In the genomic region with DNA sequence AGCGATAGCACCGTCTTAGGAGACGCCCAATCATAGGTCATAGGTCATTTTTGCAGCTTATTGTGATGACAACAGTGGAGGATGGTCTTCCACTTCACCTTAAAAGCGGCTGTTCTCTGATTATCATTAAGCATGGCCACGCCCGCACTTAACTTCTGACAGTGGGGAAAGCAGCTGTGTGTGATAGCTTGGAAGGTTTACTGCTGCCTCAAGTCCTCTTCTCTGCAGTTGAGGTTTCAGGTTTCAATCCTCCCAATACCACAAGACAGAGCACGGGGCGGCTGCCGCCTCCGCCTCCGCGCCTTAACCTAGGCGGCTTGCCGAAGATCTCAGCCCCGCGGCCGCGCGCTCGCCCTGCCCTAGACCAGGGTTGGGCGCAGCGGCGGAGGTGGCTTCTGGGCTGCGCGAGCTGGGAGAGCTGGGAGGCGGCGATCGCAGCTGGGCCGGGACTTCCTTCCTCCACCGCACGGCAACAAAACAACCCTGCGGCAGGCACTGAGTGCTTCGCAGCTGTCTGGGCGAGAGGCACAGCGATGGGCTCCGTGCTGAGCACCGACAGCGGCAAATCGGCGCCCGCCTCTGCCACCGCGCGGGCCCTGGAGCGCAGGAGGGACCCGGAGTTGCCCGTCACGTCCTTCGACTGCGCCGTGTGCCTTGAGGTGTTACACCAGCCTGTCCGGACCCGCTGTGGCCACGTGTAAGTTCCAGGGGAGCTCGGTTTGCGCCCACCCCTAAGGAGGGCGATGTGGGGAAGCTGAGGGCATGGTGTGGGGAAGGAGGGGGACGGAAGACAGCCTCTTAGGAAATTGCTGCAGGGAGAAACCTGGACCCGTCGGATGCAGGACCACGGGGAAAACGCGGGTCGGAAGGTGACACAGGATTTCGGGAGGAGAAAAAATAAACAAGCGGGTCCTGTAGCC, we compare ENCODE assay signal across 8 cellular contexts. TPM values are rescaled to one million over a fixed set of nuclear protein-coding genes. Genes with fewer than 3 reads are reported as not detected.
DNase-seq lines count a peak whose midpoint lies in the region; ATAC-seq, FAIRE-seq and TF ChIP-seq lines count a peak whose summit lies in the region.

A gene (plus strand): TSS at position 495 of the 920 bp plus-strand sequence. CDS start 39 bp downstream, at position 534.

- 1 to 3% methylated on average over 13 of the region's 66 CpGs for WGBS in esophagus squamous epithelium, 2 donors

- H3K36me3 ChIP-seq in HUES6 (ENCODE audit: control insufficient read depth, insufficient read depth, low read length) (no peaks in the 10 kb centered on the region), esophagus squamous epithelium (no peaks in the 10 kb centered on the region)

- H3K27ac ChIP-seq in HUES6 (ENCODE audit: low read depth, low read length) (no peak within 1 kb of the TSS; the same call in 1 of the 2 replicates), esophagus squamous epithelium (peak within 1 kb of the TSS; percentile 85 to 92 (median 87))

- H3K9me3 ChIP-seq in HUES6 (ENCODE audit: control insufficient read depth, insufficient read depth, low read depth, low read length) (no peaks in the 10 kb centered on the region), esophagus squamous epithelium (no peaks in the 10 kb centered on the region)

- peak in 2 of 4 donors; percentile 48 to 67 for TF ChIP-seq POLR2A in esophagus squamous epithelium (IDR thresholded peaks at IDR 0.05)

- H3K4me3 ChIP-seq in HUES6 (ENCODE audit: low read depth, low read length) (peak within 1 kb of the TSS; percentile 84), esophagus squamous epithelium (peak within 1 kb of the TSS; percentile 51 to 84 (median 70))

- H3K9ac ChIP-seq in HUES6 (ENCODE audit: low read length), result peak within 1 kb of the TSS; percentile 83

- no peak for TF ChIP-seq CTCF in D721Med (IDR thresholded peaks at IDR 0.05; ENCODE audit: insufficient read depth, missing control alignments)
- peak in 2 of 6 experiments; percentile 22 to 23 for TF ChIP-seq CTCF in esophagus squamous epithelium (IDR thresholded peaks at IDR 0.05)

- DNase-seq in D721Med (ENCODE audit: insufficient read length, low spot score) (peak; percentile 55), OCI-M2 (lab: John Stamatoyannopoulos, UW; ENCODE audit: unreplicated experiment) (peak; percentile 35), esophagus squamous epithelium (lab: John Stamatoyannopoulos, UW) (peak; percentile 39), myocyte (ENCODE audit: low read depth) (peak; percentile 87)
- peak; percentile 90 for DNase-seq in activated T-cell treated with anti-CD3 and anti-CD28 coated beads, Interleukin-2, amount 50 U/mL, for 1 hour
- DNase-seq in stimulated activated CD8-positive, alpha-beta memory T cell treated with anti-CD3 and anti-CD28 coated beads, Interleukin-7, amount 100 ng/mL, for 4 hours (ENCODE audit: low read depth in 2 of 2), result peak; percentile 71 to 85

- ATAC-seq in GM21447 (IDR thresholded peaks at IDR 0.05; ENCODE audit: unreplicated experiment), result peak; percentile 81

- intact Hi-C loops in esophagus squamous epithelium (cut with DNase I), result loop anchor here (5.0 kb wide), 1 partner anchor 74 kb away; a partner anchor contains a TSS

- 0 out of 2 replicates have a peak, but pooled peaks cover 6% of the 10 kb centered on the region for H3K27me3 ChIP-seq in HUES6 (ENCODE audit: control insufficient read depth, insufficient read depth, low read length)
- H3K27me3 ChIP-seq in esophagus squamous epithelium, result peaks cover 0 to 10% (median 0%) of the 10 kb centered on the region in 4 donors

- H3K4me1 ChIP-seq in HUES6 (ENCODE audit: control insufficient read depth, insufficient read depth, low read length), result peaks cover 11% of the 10 kb centered on the region; the same call in 1 of the 2 replicates
- H3K4me1 ChIP-seq in esophagus squamous epithelium, result peaks cover 0 to 61% (median 0%) of the 10 kb centered on the region in 3 donors

- no peak for FAIRE-seq in D721Med (lab: Jason Lieb, UNC)

RNA-seq across cellular contexts. Expression of the gene that starts here (rescaled TPM):
- total RNA-seq in esophagus squamous epithelium, result 10 to 100 TPM in 1 of 4 donors, 1 to 10 TPM in 2, under 1 TPM in 1; 0.87 to 10.7 (median 3.2) TPM
- total RNA-seq in myocyte, result 1.7 and 2.9 TPM in 2 replicates
- 0.59 TPM for polyA plus RNA-seq in myocyte (2012)

Comparison
In these comparisons a context has a peak if more than half of its experiments do, and no peak if none do; other contexts are left out.
1. DNase-seq: peak in every context shown above with its lines; median percentile 90 in activated T-cell treated with anti-CD3 and anti-CD28 coated beads, Interleukin-2, amount 50 U/mL, for 1 hour; 87 in myocyte; 78 in stimulated activated CD8-positive, alpha-beta memory T cell treated with anti-CD3 and anti-CD28 coated beads, Interleukin-7, amount 100 ng/mL, for 4 hours; 55 in D721Med; 39 in esophagus squamous epithelium; 35 in OCI-M2.